ENCODE assay signal across 1 cellular context in genomic region chr2:205640713-205641112, GRCh38.
TF ChIP-seq lines count a peak whose summit lies in the region.

No MANE protein-coding gene starts in this region.

TF ChIP-seq in GM23338, 12 proteins besides CTCF, POLR2A, EP300 and RAD21 (continued from another document):
- TF ChIP-seq ZNF462 (CRISPR knock-in tag; IDR thresholded peaks at IDR 0.05), result no peak
- no peak for TF ChIP-seq STAT1 (IDR thresholded peaks at IDR 0.05; ENCODE audit: unreplicated experiment)
- TF ChIP-seq EZH2 (IDR thresholded peaks at IDR 0.05; ENCODE audit: low read depth, unreplicated experiment), result no peak
- TF ChIP-seq ETS1 (IDR thresholded peaks at IDR 0.05), result no peak
- TF ChIP-seq NANOG (IDR thresholded peaks at IDR 0.05; ENCODE audit: borderline replicate concordance), result no peak
- no peak for TF ChIP-seq POLR2AphosphoS5 (IDR thresholded peaks at IDR 0.05; ENCODE audit: low read depth)
- no peak for TF ChIP-seq ZNF114 (CRISPR knock-in tag; IDR thresholded peaks at IDR 0.05)
- TF ChIP-seq ZNF331 (CRISPR knock-in tag; IDR thresholded peaks at IDR 0.05; ENCODE audit: low read depth), result no peak
- TF ChIP-seq, protein P1, sequence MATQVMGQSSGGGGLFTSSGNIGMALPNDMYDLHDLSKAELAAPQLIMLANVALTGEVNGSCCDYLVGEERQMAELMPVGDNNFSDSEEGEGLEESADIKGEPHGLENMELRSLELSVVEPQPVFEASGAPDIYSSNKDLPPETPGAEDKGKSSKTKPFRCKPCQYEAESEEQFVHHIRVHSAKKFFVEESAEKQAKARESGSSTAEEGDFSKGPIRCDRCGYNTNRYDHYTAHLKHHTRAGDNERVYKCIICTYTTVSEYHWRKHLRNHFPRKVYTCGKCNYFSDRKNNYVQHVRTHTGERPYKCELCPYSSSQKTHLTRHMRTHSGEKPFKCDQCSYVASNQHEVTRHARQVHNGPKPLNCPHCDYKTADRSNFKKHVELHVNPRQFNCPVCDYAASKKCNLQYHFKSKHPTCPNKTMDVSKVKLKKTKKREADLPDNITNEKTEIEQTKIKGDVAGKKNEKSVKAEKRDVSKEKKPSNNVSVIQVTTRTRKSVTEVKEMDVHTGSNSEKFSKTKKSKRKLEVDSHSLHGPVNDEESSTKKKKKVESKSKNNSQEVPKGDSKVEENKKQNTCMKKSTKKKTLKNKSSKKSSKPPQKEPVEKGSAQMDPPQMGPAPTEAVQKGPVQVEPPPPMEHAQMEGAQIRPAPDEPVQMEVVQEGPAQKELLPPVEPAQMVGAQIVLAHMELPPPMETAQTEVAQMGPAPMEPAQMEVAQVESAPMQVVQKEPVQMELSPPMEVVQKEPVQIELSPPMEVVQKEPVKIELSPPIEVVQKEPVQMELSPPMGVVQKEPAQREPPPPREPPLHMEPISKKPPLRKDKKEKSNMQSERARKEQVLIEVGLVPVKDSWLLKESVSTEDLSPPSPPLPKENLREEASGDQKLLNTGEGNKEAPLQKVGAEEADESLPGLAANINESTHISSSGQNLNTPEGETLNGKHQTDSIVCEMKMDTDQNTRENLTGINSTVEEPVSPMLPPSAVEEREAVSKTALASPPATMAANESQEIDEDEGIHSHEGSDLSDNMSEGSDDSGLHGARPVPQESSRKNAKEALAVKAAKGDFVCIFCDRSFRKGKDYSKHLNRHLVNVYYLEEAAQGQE (IDR thresholded peaks at IDR 0.05; ENCODE audit: unreplicated experiment), result no peak
- no peak for TF ChIP-seq EZH2phosphoT487 (IDR thresholded peaks at IDR 0.05; ENCODE audit: unreplicated experiment)
- no peak for TF ChIP-seq JUNB (IDR thresholded peaks at IDR 0.05; ENCODE audit: unreplicated experiment)
